Comparison of ENCODE assay signal across 19 cellular contexts in genomic region chr15:88707766-88708165, GRCh38.
DNase-seq lines count a peak whose midpoint lies in the region; ATAC-seq, FAIRE-seq and TF ChIP-seq lines count a peak whose summit lies in the region.
"Had no signal": no experiment of that assay in that cellular context is flagged by ENCODE, and none has a peak within 500 bp of the region (broad histone marks: within the 10 kb centered on the region; RNA-seq: fewer than 3 reads in every experiment).

No MANE protein-coding gene starts in this region.

- H3K27ac Mint-ChIP-seq in HFFc6 (peak overlapping the region; percentile 73), astrocyte (ENCODE audit: unreplicated experiment) (no peak overlapping the region), osteocyte (ENCODE audit: unreplicated experiment) (no peak overlapping the region)
- H3K27ac Mint-ChIP-seq: GM23338 had no signal

- no peaks in the 10 kb centered on the region for H3K79me2 ChIP-seq in astrocyte (ENCODE audit: insufficient read depth, low read length)

- peaks cover 18% of the 10 kb centered on the region for H3K27me3 Mint-ChIP-seq in HFFc6 (ENCODE audit: insufficient read depth)
- H3K27me3 Mint-ChIP-seq in astrocyte (ENCODE audit: low read depth, unreplicated experiment) = peaks cover 56% of the 10 kb centered on the region
- peaks cover 20% of the 10 kb centered on the region for H3K27me3 Mint-ChIP-seq in osteocyte (ENCODE audit: unreplicated experiment)

- no peaks in the 10 kb centered on the region for H4K20me1 ChIP-seq in astrocyte (ENCODE audit: insufficient read depth, low read length)

- FAIRE-seq in astrocyte (lab: Jason Lieb, UNC) = peak; percentile 52
- FAIRE-seq: G401.6, GM12878, GM18507 had no signal

- peaks cover 19% of the 10 kb centered on the region for H3K4me1 ChIP-seq in astrocyte (ENCODE audit: insufficient read depth, low read length)
- H3K4me1 ChIP-seq in subcutaneous abdominal adipose tissue (ENCODE audit: control insufficient read depth in 5 of 5, insufficient read depth in 5 of 5, low read length in 5 of 5) = peaks cover 12 to 41% (median 31%) of the 10 kb centered on the region in 5 donors

- TF ChIP-seq CTCF in HFFc6 (IDR thresholded peaks at IDR 0.05) = no peak
- no peak for TF ChIP-seq CTCF in astrocyte (IDR thresholded peaks at IDR 0.05; ENCODE audit: insufficient read depth, low read depth, low read length)
- TF ChIP-seq CTCF in fibroblast of mammary gland (conservative IDR thresholded peaks at IDR 0.05; ENCODE audit: control insufficient read depth, insufficient read depth, low read depth, low read length) = no peak
- no peak for TF ChIP-seq CTCF in osteocyte (IDR thresholded peaks at IDR 0.05)

- no peaks in the 10 kb centered on the region for H3K36me3 Mint-ChIP-seq in HFFc6 (ENCODE audit: low read depth)
- peaks cover 2% of the 10 kb centered on the region for H3K36me3 Mint-ChIP-seq in astrocyte (ENCODE audit: low read depth, unreplicated experiment)
- H3K36me3 Mint-ChIP-seq in osteocyte (ENCODE audit: unreplicated experiment) = no peaks in the 10 kb centered on the region
- H3K36me3 Mint-ChIP-seq: CD4-positive, alpha-beta memory T cell had no signal

- H3K4me1 Mint-ChIP-seq in HFFc6 (ENCODE audit: low read depth) (peaks cover 28% of the 10 kb centered on the region), astrocyte (ENCODE audit: low read depth, unreplicated experiment) (peaks cover 11% of the 10 kb centered on the region), osteocyte (ENCODE audit: unreplicated experiment) (peaks cover 22% of the 10 kb centered on the region)

- H3K9me3 ChIP-seq in astrocyte (ENCODE audit: insufficient read depth, low read depth, low read length) (no peaks in the 10 kb centered on the region), subcutaneous abdominal adipose tissue (ENCODE audit: control insufficient read depth in 5 of 5, low read length in 5 of 5) (no peaks in the 10 kb centered on the region)
- H3K9me3 ChIP-seq: MG63 had no signal

- H3K4me3 ChIP-seq in astrocyte (ENCODE audit: insufficient read depth, low read depth, low read length) (no peak overlapping the region), fibroblast of mammary gland (ENCODE audit: control insufficient read depth, low read depth, low read length) (no peak overlapping the region), subcutaneous abdominal adipose tissue (ENCODE audit: low read depth in 1 of 5, low read length in 5 of 5) (peak overlapping the region in 1 of 5 donors; percentile 2)
- H3K4me3 ChIP-seq: GM12878, GM23338, MG63, SK-N-MC had no signal

- peak overlapping the region; percentile 51 for H2AFZ ChIP-seq in astrocyte (ENCODE audit: low read depth, low read length)
- H2AFZ ChIP-seq: GM23338 had no signal

- peak overlapping the region; percentile 61 for H3K4me2 ChIP-seq in astrocyte (ENCODE audit: low read length)
- H3K4me2 ChIP-seq: GM23338 had no signal

- DNase-seq in HFFc6 (peak; percentile 24), astrocyte (ENCODE audit: low read depth) (peak; percentile 20), fibroblast of mammary gland (ENCODE audit: low read depth) (peak; percentile 20), SW 1271 (lab: John Stamatoyannopoulos, UW) (no peak), HCEC 1CT (no peak), osteocyte (ENCODE audit: extremely low spot score, unreplicated experiment) (no peak)
- DNase-seq: CD4-positive, alpha-beta memory T cell; NCI-H1092 treated with DMSO at 0.1 percent for 48 hours; NCI-H2081 treated with DMSO at 0.1 percent for 48 hours; NCI-H510A treated with DMSO at 0.1 percent for 48 hours; Right ventricle myocardium superior had no signal

- H3K36me3 ChIP-seq in astrocyte (ENCODE audit: insufficient read depth, low read length) (no peaks in the 10 kb centered on the region), subcutaneous abdominal adipose tissue (ENCODE audit: control insufficient read depth in 5 of 5, insufficient read depth in 5 of 5, low read length in 5 of 5) (no peaks in the 10 kb centered on the region)
- H3K36me3 ChIP-seq: MG63 had no signal

- H3K27ac ChIP-seq in astrocyte (ENCODE audit: low read depth, low read length) = peak overlapping the region; percentile 25
- peak overlapping the region; percentile 37 for H3K27ac ChIP-seq in subcutaneous abdominal adipose tissue (ENCODE audit: low read depth, low read length)
- H3K27ac ChIP-seq: SK-N-MC had no signal

- H3K9me3 Mint-ChIP-seq in HFFc6 (no peaks in the 10 kb centered on the region), astrocyte (ENCODE audit: unreplicated experiment) (no peaks in the 10 kb centered on the region), osteocyte (ENCODE audit: unreplicated experiment) (no peaks in the 10 kb centered on the region)
- H3K9me3 Mint-ChIP-seq: GM23338 had no signal

- H3K9ac ChIP-seq in astrocyte (ENCODE audit: low read length) (no peak overlapping the region), subcutaneous abdominal adipose tissue (ENCODE audit: low read length in 5 of 5) (no peak overlapping the region)

- H3K4me3 Mint-ChIP-seq in HFFc6 (peak overlapping the region; percentile 10; the same call in 1 of the 2 replicates), astrocyte (ENCODE audit: unreplicated experiment) (no peak overlapping the region), osteocyte (ENCODE audit: unreplicated experiment) (no peak overlapping the region)
- H3K4me3 Mint-ChIP-seq: GM23338 had no signal

- ATAC-seq in HG03565 (IDR thresholded peaks at IDR 0.05; ENCODE audit: unreplicated experiment) = no peak
- ATAC-seq: GM12878, GM23338 had no signal

- peaks cover 20% of the 10 kb centered on the region for H3K27me3 ChIP-seq in astrocyte (ENCODE audit: insufficient read depth, low read length)
- peaks cover 0 to 8% (median 3%) of the 10 kb centered on the region in 5 donors for H3K27me3 ChIP-seq in subcutaneous abdominal adipose tissue (ENCODE audit: control insufficient read depth in 5 of 5, insufficient read depth in 4 of 5, low read length in 5 of 5)
- H3K27me3 ChIP-seq: MG63 had no signal

Comparison
In these comparisons a context has a peak if more than half of its experiments do, and no peak if none do; other contexts are left out.
1. DNase-seq: peak in HFFc6 (single experiment), astrocyte (single experiment) and fibroblast of mammary gland (single experiment); none in SW 1271 (0 of 2), HCEC 1CT (single experiment) and osteocyte (single experiment).